In genomic region chr7:102444961-102445673, GRCh38 we compare ENCODE assay signal across 11 cellular contexts. TPM values are rescaled to one million over a fixed set of nuclear protein-coding genes. Genes with fewer than 3 reads are reported as not detected.
A peak's percentile ranks its signal among the peaks of the same experiment; 100 is the strongest.
DNase-seq lines count a peak whose midpoint lies in the region; ATAC-seq, FAIRE-seq and TF ChIP-seq lines count a peak whose summit lies in the region.
"Had no signal": no experiment of that assay in that cellular context is flagged by ENCODE, and none has a peak within 500 bp of the region (broad histone marks: within the 10 kb centered on the region; RNA-seq: fewer than 3 reads in every experiment).

No MANE protein-coding gene starts in this region.

- TF ChIP-seq POLR2A in HepG2 (IDR thresholded peaks at IDR 0.05; ENCODE audit: insufficient read depth in 1 of 2, low read depth in 2 of 2, low read length in 2 of 2), result no peak

- H4K20me1 ChIP-seq in DOHH2 (ENCODE audit: control insufficient read depth, insufficient read depth, low read depth, low read length), result no peaks in the 10 kb centered on the region
- H4K20me1 ChIP-seq in HepG2 (ENCODE audit: insufficient read depth, low read length), result no peaks in the 10 kb centered on the region

- H3K4me1 ChIP-seq in DOHH2 (ENCODE audit: control insufficient read depth, low read length) (peaks cover 73% of the 10 kb centered on the region), HepG2 (ENCODE audit: insufficient read depth, low read length) (peaks cover 8% of the 10 kb centered on the region)
- H3K4me1 ChIP-seq: parathyroid adenoma had no signal

- no peaks in the 10 kb centered on the region for H3K9me2 ChIP-seq in DOHH2 (replicated peaks; ENCODE audit: control insufficient read depth, low read length)

- no peak for FAIRE-seq in HepG2 (lab: Jason Lieb, UNC)

- TF ChIP-seq CTCF in DOHH2 (IDR thresholded peaks at IDR 0.05; ENCODE audit: low read depth, low read length, poor library complexity, severe bottlenecking) (no peak), RWPE1 (conservative IDR thresholded peaks at IDR 0.05; ENCODE audit: low read depth) (no peak), HepG2 (CRISPR knock-in tag; IDR thresholded peaks at IDR 0.05) (no peak)

- H3K27me3 ChIP-seq in DOHH2 (ENCODE audit: control insufficient read depth, low read length) (no peaks in the 10 kb centered on the region), HepG2 (ENCODE audit: control insufficient read depth in 1 of 2, insufficient read depth in 2 of 2, low read length in 2 of 2) (no peaks in the 10 kb centered on the region)

- no TSS peak for BruUV-seq in HepG2 (replicated peaks; lab: Mats Ljungman, UMichigan)

- TF ChIP-seq RAD21 in HepG2 (CRISPR knock-in tag; IDR thresholded peaks at IDR 0.05), result no peak

- intact Hi-C loops in HepG2 (cut with micrococcal nuclease; ENCODE audit: unreplicated experiment), result no loop called here

- peaks cover 50% of the 10 kb centered on the region for H3F3A ChIP-seq in DOHH2 (ENCODE audit: control insufficient read depth, insufficient read depth)

- peak; percentile 55 for ATAC-seq in GM19035 (IDR thresholded peaks at IDR 0.05; ENCODE audit: unreplicated experiment)
- ATAC-seq in HG02763 (IDR thresholded peaks at IDR 0.05; ENCODE audit: unreplicated experiment), result peak; percentile 39
- ATAC-seq in HepG2, result no peak

- POLR2A ChIA-PET in RWPE1 (lab: Yijun Ruan, JAX; ENCODE audit: low non-redundant PET) (interaction anchor here (0.7 kb wide), 1 partner anchor 634 kb away, joined by 7 read pairs; no protein-coding TSS in a partner anchor), HepG2 (lab: Yijun Ruan, JAX) (no interaction called here)

- 88% methylated on average over 17 of the region's 17 CpGs for WGBS in HepG2 (ENCODE audit: low lambda C conversion rate)

- H3K27ac ChIP-seq in DOHH2 (ENCODE audit: low read depth, low read length) (peak overlapping the region; percentile 98), RWPE1 (peak overlapping the region; percentile 25; the same call in 1 of the 2 replicates), HepG2 (ENCODE audit: extremely low read length, insufficient read depth, low read length) (no peak overlapping the region)
- H3K27ac ChIP-seq: parathyroid adenoma had no signal

- H3K9me3 ChIP-seq in DOHH2 (ENCODE audit: control insufficient read depth, insufficient read depth, low read length), result no peaks in the 10 kb centered on the region
- no peaks in the 10 kb centered on the region for H3K9me3 ChIP-seq in HepG2 (ENCODE audit: low read length)

- H3K36me3 ChIP-seq in DOHH2 (ENCODE audit: control insufficient read depth, low read length) (peaks cover 76% of the 10 kb centered on the region), HepG2 (replicated peaks in 1 of 2; ENCODE audit: control insufficient read depth in 1 of 2, insufficient read depth in 2 of 2, low read length in 2 of 2) (no peaks in the 10 kb centered on the region)

- H3K4me2 ChIP-seq in DOHH2 (ENCODE audit: low read length) (peak overlapping the region; percentile 66), HepG2 (ENCODE audit: low read depth, low read length) (no peak overlapping the region)

- DNase-seq in RWPE1 (ENCODE audit: low spot score), result no peak
- no peak for DNase-seq in KG1 (lab: John Stamatoyannopoulos, UW)
- no peak for DNase-seq in NCI-H1092 treated with DMSO at 0.1 percent for 48 hours (lab: John Stamatoyannopoulos, UW)
- DNase-seq in HepG2 (ENCODE audit: low spot score), result no peak
- no peak for DNase-seq in hypothalamus (lab: John Stamatoyannopoulos, UW)
- DNase-seq: effector memory CD4-positive, alpha-beta T cell; HFFc6 had no signal

- TF ChIP-seq EP300 in HepG2 (IDR thresholded peaks at IDR 0.05; ENCODE audit: low read depth in 2 of 2, low read length in 2 of 2) (no peak), HepG2 (CRISPR knock-in tag; IDR thresholded peaks at IDR 0.05; ENCODE audit: borderline replicate concordance) (no peak)

- H3K79me2 ChIP-seq in DOHH2 (ENCODE audit: control insufficient read depth, low read length), result peaks cover 49% of the 10 kb centered on the region
- H3K79me2 ChIP-seq in HepG2 (ENCODE audit: insufficient read depth, low read length), result no peaks in the 10 kb centered on the region
- H3K79me2 ChIP-seq: parathyroid adenoma had no signal

- no peak overlapping the region for H2AFZ ChIP-seq in HepG2 (ENCODE audit: low read length)
- H2AFZ ChIP-seq: parathyroid adenoma had no signal

- in situ Hi-C loops in HepG2 (cut with HindIII; ENCODE audit: extremely low pct_ligation_motif_present, low pct_unique_long_range_greater_than_20kb), result no loop called here

- CTCF ChIA-PET in RWPE1 (lab: Yijun Ruan, JAX) (no interaction called here), HepG2 (lab: Yijun Ruan, JAX; ENCODE audit: low intra/inter-chr PET ratio, low total read pairs) (no interaction called here)

- H3K4me3 ChIP-seq in DOHH2 (ENCODE audit: low read length), result peak overlapping the region; percentile 50
- no peak overlapping the region for H3K4me3 ChIP-seq in HepG2 (replicated peaks in 1 of 3; ENCODE audit: insufficient read depth in 1 of 3, low read depth in 2 of 3, low read length in 3 of 3)

- H3K9ac ChIP-seq in HepG2 (ENCODE audit: insufficient read depth, low read depth, low read length), result no peak overlapping the region
- H3K9ac ChIP-seq: parathyroid adenoma had no signal

RNA-seq across cellular contexts. Expression of gene ORAI2, which starts 11.7 kb away (rescaled TPM):
- total RNA-seq in HepG2 (2016; rRNA removed; fragmentation: Illumina TruSeq; extraction: Trizol), result 6.0 and 6.1 TPM in 2 replicates
- 2.1 and 3.0 TPM in 2 replicates for total RNA-seq in HepG2 (2016; cell fraction: cytosol; rRNA removed; fragmentation: Illumina TruSeq; extraction: Trizol; ENCODE audit: low read depth)
- total RNA-seq in HepG2 (2016; cell fraction: insoluble cytoplasmic fraction; rRNA removed; fragmentation: Illumina TruSeq; extraction: Trizol), result 3.2 and 5.4 TPM in 2 replicates
- 6.5 and 8.2 TPM in 2 replicates for total RNA-seq in HepG2 (2016; cell fraction: membrane; rRNA removed; fragmentation: Illumina TruSeq; extraction: Trizol)
- 2.8 and 3.3 TPM in 2 replicates for total RNA-seq in HepG2 (2016; cell fraction: nucleus; rRNA removed; fragmentation: Illumina TruSeq; extraction: Trizol)
- 3.0 and 5.6 TPM in 2 replicates for polyA plus RNA-seq in HepG2 (2011; rRNA removed)
- 4.7 and 7.5 TPM in 2 replicates for polyA plus RNA-seq in HepG2 (2011; cell fraction: cytosol; rRNA removed)
- polyA plus RNA-seq in HepG2 (2011; cell fraction: nucleus; rRNA removed), result 4.1 and 5.2 TPM in 2 replicates
- polyA plus RNA-seq in HepG2 (2012), result 2.1 and 3.0 TPM in 2 replicates
- polyA plus RNA-seq in HepG2 (2016; cell fraction: cytosol; fragmentation: Illumina TruSeq; extraction: Trizol; ENCODE audit: low read depth), result 3.6 and 4.2 TPM in 2 replicates
- 4.2 and 4.4 TPM in 2 replicates for polyA plus RNA-seq in HepG2 (2016; cell fraction: insoluble cytoplasmic fraction; fragmentation: Illumina TruSeq; extraction: Trizol; ENCODE audit: low read depth)
- polyA plus RNA-seq in HepG2 (2016; cell fraction: membrane; fragmentation: Illumina TruSeq; extraction: Trizol; ENCODE audit: low read depth), result 7.2 and 7.3 TPM in 2 replicates
- polyA plus RNA-seq in HepG2 (2016; cell fraction: nucleus; fragmentation: Illumina TruSeq; extraction: Trizol; ENCODE audit: insufficient read depth, low read depth), result 3.2 and 3.6 TPM in 2 replicates
- polyA minus RNA-seq in HepG2 (2011; rRNA and poly(A)+ RNA removed; ENCODE audit: low replicate concordance), result 17.1 and 29.8 TPM in 2 replicates
- polyA minus RNA-seq in HepG2 (2011; cell fraction: cytosol; rRNA and poly(A)+ RNA removed), result 3.8 and 4.9 TPM in 2 replicates
- 1.7 and 3.0 TPM in 2 replicates for polyA minus RNA-seq in HepG2 (2011; cell fraction: nucleus; rRNA and poly(A)+ RNA removed)

RNA-seq across cellular contexts. Expression of gene ALKBH4, which starts 19.5 kb away (rescaled TPM):
- 8.7 and 8.8 TPM in 2 replicates for total RNA-seq in HepG2 (2016; rRNA removed; fragmentation: Illumina TruSeq; extraction: Trizol)
- total RNA-seq in HepG2 (2016; cell fraction: cytosol; rRNA removed; fragmentation: Illumina TruSeq; extraction: Trizol; ENCODE audit: low read depth), result 2.1 and 2.5 TPM in 2 replicates
- total RNA-seq in HepG2 (2016; cell fraction: insoluble cytoplasmic fraction; rRNA removed; fragmentation: Illumina TruSeq; extraction: Trizol), result 6.9 and 9.3 TPM in 2 replicates
- 6.9 and 7.4 TPM in 2 replicates for total RNA-seq in HepG2 (2016; cell fraction: membrane; rRNA removed; fragmentation: Illumina TruSeq; extraction: Trizol)
- 3.8 and 3.9 TPM in 2 replicates for total RNA-seq in HepG2 (2016; cell fraction: nucleus; rRNA removed; fragmentation: Illumina TruSeq; extraction: Trizol)
- polyA plus RNA-seq in HepG2 (2011; rRNA removed), result 2.6 and 3.4 TPM in 2 replicates
- 3.1 and 5.0 TPM in 2 replicates for polyA plus RNA-seq in HepG2 (2011; cell fraction: cytosol; rRNA removed)
- 3.8 and 3.9 TPM in 2 replicates for polyA plus RNA-seq in HepG2 (2011; cell fraction: nucleus; rRNA removed)
- polyA plus RNA-seq in HepG2 (2012), result 3.5 and 3.6 TPM in 2 replicates
- polyA plus RNA-seq in HepG2 (2016; cell fraction: cytosol; fragmentation: Illumina TruSeq; extraction: Trizol; ENCODE audit: low read depth), result 2.2 and 2.6 TPM in 2 replicates
- 7.8 and 9.2 TPM in 2 replicates for polyA plus RNA-seq in HepG2 (2016; cell fraction: insoluble cytoplasmic fraction; fragmentation: Illumina TruSeq; extraction: Trizol; ENCODE audit: low read depth)
- 4.0 and 4.1 TPM in 2 replicates for polyA plus RNA-seq in HepG2 (2016; cell fraction: membrane; fragmentation: Illumina TruSeq; extraction: Trizol; ENCODE audit: low read depth)
- polyA plus RNA-seq in HepG2 (2016; cell fraction: nucleus; fragmentation: Illumina TruSeq; extraction: Trizol; ENCODE audit: insufficient read depth, low read depth), result 6.3 and 7.8 TPM in 2 replicates
- polyA minus RNA-seq in HepG2 (2011; rRNA and poly(A)+ RNA removed; ENCODE audit: low replicate concordance), result 3.9 and 4.8 TPM in 2 replicates
- polyA minus RNA-seq in HepG2 (2011; cell fraction: cytosol; rRNA and poly(A)+ RNA removed), result 1.2 and 2.4 TPM in 2 replicates
- 3.6 and 5.1 TPM in 2 replicates for polyA minus RNA-seq in HepG2 (2011; cell fraction: nucleus; rRNA and poly(A)+ RNA removed)

RNA-seq across cellular contexts. Expression of gene LRWD1, which starts 19.7 kb away (rescaled TPM):
- total RNA-seq in HepG2 (2016; rRNA removed; fragmentation: Illumina TruSeq; extraction: Trizol), result 14.5 and 16.3 TPM in 2 replicates
- total RNA-seq in HepG2 (2016; cell fraction: cytosol; rRNA removed; fragmentation: Illumina TruSeq; extraction: Trizol; ENCODE audit: low read depth), result 6.5 and 7.5 TPM in 2 replicates
- total RNA-seq in HepG2 (2016; cell fraction: insoluble cytoplasmic fraction; rRNA removed; fragmentation: Illumina TruSeq; extraction: Trizol), result 14.1 and 16.9 TPM in 2 replicates
- total RNA-seq in HepG2 (2016; cell fraction: membrane; rRNA removed; fragmentation: Illumina TruSeq; extraction: Trizol), result 9.7 and 10.1 TPM in 2 replicates
- 10.3 and 12.9 TPM in 2 replicates for total RNA-seq in HepG2 (2016; cell fraction: nucleus; rRNA removed; fragmentation: Illumina TruSeq; extraction: Trizol)
- 8.5 and 12.7 TPM in 2 replicates for polyA plus RNA-seq in HepG2 (2011; rRNA removed)
- polyA plus RNA-seq in HepG2 (2011; cell fraction: cytosol; rRNA removed), result 7.5 and 11.4 TPM in 2 replicates
- polyA plus RNA-seq in HepG2 (2011; cell fraction: nucleus; rRNA removed), result 30.8 and 31.0 TPM in 2 replicates
- polyA plus RNA-seq in HepG2 (2012), result 4.2 and 6.2 TPM in 2 replicates
- polyA plus RNA-seq in HepG2 (2016; cell fraction: cytosol; fragmentation: Illumina TruSeq; extraction: Trizol; ENCODE audit: low read depth), result 4.2 and 4.7 TPM in 2 replicates
- 13.6 and 16.5 TPM in 2 replicates for polyA plus RNA-seq in HepG2 (2016; cell fraction: insoluble cytoplasmic fraction; fragmentation: Illumina TruSeq; extraction: Trizol; ENCODE audit: low read depth)
- polyA plus RNA-seq in HepG2 (2016; cell fraction: membrane; fragmentation: Illumina TruSeq; extraction: Trizol; ENCODE audit: low read depth), result 5.9 TPM in 2 replicates
- polyA plus RNA-seq in HepG2 (2016; cell fraction: nucleus; fragmentation: Illumina TruSeq; extraction: Trizol; ENCODE audit: insufficient read depth, low read depth), result 19.3 and 20.0 TPM in 2 replicates
- 17.3 and 19.5 TPM in 2 replicates for polyA minus RNA-seq in HepG2 (2011; rRNA and poly(A)+ RNA removed; ENCODE audit: low replicate concordance)
- polyA minus RNA-seq in HepG2 (2011; cell fraction: cytosol; rRNA and poly(A)+ RNA removed), result 6.9 and 9.8 TPM in 2 replicates
- 4.5 and 6.4 TPM in 2 replicates for polyA minus RNA-seq in HepG2 (2011; cell fraction: nucleus; rRNA and poly(A)+ RNA removed)

RNA-seq across cellular contexts. Expression of gene POLR2J, which starts 33.6 kb away (rescaled TPM):
- 35.2 and 41.2 TPM in 2 replicates for total RNA-seq in HepG2 (2016; rRNA removed; fragmentation: Illumina TruSeq; extraction: Trizol)
- 119 and 146 TPM in 2 replicates for total RNA-seq in HepG2 (2016; cell fraction: cytosol; rRNA removed; fragmentation: Illumina TruSeq; extraction: Trizol; ENCODE audit: low read depth)
- 35.0 and 41.9 TPM in 2 replicates for total RNA-seq in HepG2 (2016; cell fraction: insoluble cytoplasmic fraction; rRNA removed; fragmentation: Illumina TruSeq; extraction: Trizol)
- total RNA-seq in HepG2 (2016; cell fraction: membrane; rRNA removed; fragmentation: Illumina TruSeq; extraction: Trizol), result 82.2 and 106 TPM in 2 replicates
- 40.9 and 44.1 TPM in 2 replicates for total RNA-seq in HepG2 (2016; cell fraction: nucleus; rRNA removed; fragmentation: Illumina TruSeq; extraction: Trizol)
- 62.1 and 71.4 TPM in 2 replicates for polyA plus RNA-seq in HepG2 (2011; rRNA removed)
- 81.1 and 104 TPM in 2 replicates for polyA plus RNA-seq in HepG2 (2011; cell fraction: cytosol; rRNA removed)
- 40.7 and 50.5 TPM in 2 replicates for polyA plus RNA-seq in HepG2 (2011; cell fraction: nucleus; rRNA removed)
- polyA plus RNA-seq in HepG2 (2012), result 30.4 and 45.2 TPM in 2 replicates
- polyA plus RNA-seq in HepG2 (2016; cell fraction: cytosol; fragmentation: Illumina TruSeq; extraction: Trizol; ENCODE audit: low read depth), result 314 and 406 TPM in 2 replicates
- polyA plus RNA-seq in HepG2 (2016; cell fraction: insoluble cytoplasmic fraction; fragmentation: Illumina TruSeq; extraction: Trizol; ENCODE audit: low read depth), result 70.0 and 80.5 TPM in 2 replicates
- 181 and 221 TPM in 2 replicates for polyA plus RNA-seq in HepG2 (2016; cell fraction: membrane; fragmentation: Illumina TruSeq; extraction: Trizol; ENCODE audit: low read depth)
- 46.8 and 47.8 TPM in 2 replicates for polyA plus RNA-seq in HepG2 (2016; cell fraction: nucleus; fragmentation: Illumina TruSeq; extraction: Trizol; ENCODE audit: insufficient read depth, low read depth)
- 35.3 and 37.3 TPM in 2 replicates for polyA minus RNA-seq in HepG2 (2011; rRNA and poly(A)+ RNA removed; ENCODE audit: low replicate concordance)
- 6.2 and 9.8 TPM in 2 replicates for polyA minus RNA-seq in HepG2 (2011; cell fraction: cytosol; rRNA and poly(A)+ RNA removed)
- polyA minus RNA-seq in HepG2 (2011; cell fraction: nucleus; rRNA and poly(A)+ RNA removed), result 81.7 and 112 TPM in 2 replicates

RNA-seq across cellular contexts. Expression of gene PRKRIP1, which starts 49.0 kb away (rescaled TPM):
- total RNA-seq in HepG2 (2016; rRNA removed; fragmentation: Illumina TruSeq; extraction: Trizol), result 13.2 and 16.8 TPM in 2 replicates
- 6.5 and 6.6 TPM in 2 replicates for total RNA-seq in HepG2 (2016; cell fraction: cytosol; rRNA removed; fragmentation: Illumina TruSeq; extraction: Trizol; ENCODE audit: low read depth)
- 12.1 and 15.9 TPM in 2 replicates for total RNA-seq in HepG2 (2016; cell fraction: insoluble cytoplasmic fraction; rRNA removed; fragmentation: Illumina TruSeq; extraction: Trizol)
- 7.9 and 8.7 TPM in 2 replicates for total RNA-seq in HepG2 (2016; cell fraction: membrane; rRNA removed; fragmentation: Illumina TruSeq; extraction: Trizol)
- 11.8 and 15.0 TPM in 2 replicates for total RNA-seq in HepG2 (2016; cell fraction: nucleus; rRNA removed; fragmentation: Illumina TruSeq; extraction: Trizol)
- polyA plus RNA-seq in HepG2 (2011; rRNA removed), result 13.2 and 16.4 TPM in 2 replicates
- 10.2 and 11.6 TPM in 2 replicates for polyA plus RNA-seq in HepG2 (2011; cell fraction: cytosol; rRNA removed)
- 65.4 and 70.0 TPM in 2 replicates for polyA plus RNA-seq in HepG2 (2011; cell fraction: nucleus; rRNA removed)
- polyA plus RNA-seq in HepG2 (2012), result 14.2 and 15.7 TPM in 2 replicates
- polyA plus RNA-seq in HepG2 (2016; cell fraction: cytosol; fragmentation: Illumina TruSeq; extraction: Trizol; ENCODE audit: low read depth), result 4.3 and 5.8 TPM in 2 replicates
- 15.0 TPM in 2 replicates for polyA plus RNA-seq in HepG2 (2016; cell fraction: insoluble cytoplasmic fraction; fragmentation: Illumina TruSeq; extraction: Trizol; ENCODE audit: low read depth)
- polyA plus RNA-seq in HepG2 (2016; cell fraction: membrane; fragmentation: Illumina TruSeq; extraction: Trizol; ENCODE audit: low read depth), result 6.4 and 7.8 TPM in 2 replicates
- polyA plus RNA-seq in HepG2 (2016; cell fraction: nucleus; fragmentation: Illumina TruSeq; extraction: Trizol; ENCODE audit: insufficient read depth, low read depth), result 40.8 and 41.7 TPM in 2 replicates
- polyA minus RNA-seq in HepG2 (2011; rRNA and poly(A)+ RNA removed; ENCODE audit: low replicate concordance), result 6.2 and 6.6 TPM in 2 replicates
- 3.4 and 4.0 TPM in 2 replicates for polyA minus RNA-seq in HepG2 (2011; cell fraction: cytosol; rRNA and poly(A)+ RNA removed)
- 14.5 and 17.1 TPM in 2 replicates for polyA minus RNA-seq in HepG2 (2011; cell fraction: nucleus; rRNA and poly(A)+ RNA removed)
